ENCODE assay signal across 1 cellular context in genomic region chr4:6540879-6541278, GRCh38.
TF ChIP-seq lines count a peak whose summit lies in the region.

No MANE protein-coding gene starts in this region.

TF ChIP-seq in HEK293, 187 proteins besides CTCF, POLR2A, EP300 and RAD21:
- TF ChIP-seq ZNF280D (tag by site-specific recombination; IDR thresholded peaks at IDR 0.05): peak; percentile 94
- no peak for TF ChIP-seq ZNF266 (tag by site-specific recombination; IDR thresholded peaks at IDR 0.05; ENCODE audit: low read depth)
- TF ChIP-seq SETDB1 (IDR thresholded peaks at IDR 0.05; ENCODE audit: insufficient read length, low read length): peak; percentile 34
- no peak for TF ChIP-seq PRDM1 (tag by site-specific recombination; IDR thresholded peaks at IDR 0.05)
- no peak for TF ChIP-seq ZFP3 (tag by site-specific recombination; IDR thresholded peaks at IDR 0.05; ENCODE audit: low read depth)
